Comparison of ENCODE assay signal across 30 cellular contexts in genomic region chr9:81162361-81162760, GRCh38.
"Had no signal": no experiment of that assay in that cellular context is flagged by ENCODE, and none has a peak within 500 bp of the region (broad histone marks: within the 10 kb centered on the region; RNA-seq: fewer than 3 reads in every experiment).

No MANE protein-coding gene starts in this region.

- H3K9me3 ChIP-seq: neutrophil, thoracic aorta, thyroid gland, upper lobe of left lung, vagina had no signal

- H2AFZ ChIP-seq: parathyroid adenoma had no signal

- H3K27ac Mint-ChIP-seq: naive thymus-derived CD4-positive, alpha-beta T cell; natural killer cell; nephron; progenitor cell of endocrine pancreas; stimulated activated effector memory CD8-positive, alpha-beta T cell treated with anti-CD3 and anti-CD28 coated beads, Interleukin-12 subunit alpha, Interleukin-12 subunit beta, amount 100 ng/mL, for 72 hours; stimulated activated naive B cell treated with anti-CD40 and anti-IgM and Interleukin-4, amounts not matched to agents 10 μg/mL and 1 μg/mL and 100 μg/mL, for 72 hours; stimulated activated naive CD8-positive, alpha-beta T cell treated with anti-CD3 and anti-CD28 coated beads, Interleukin-15, Interleukin-2, amounts not matched to agents 100 ng/mL and 50 ng/mL, for 24 hours had no signal

- H3K4me1 Mint-ChIP-seq: naive thymus-derived CD4-positive, alpha-beta T cell; natural killer cell; nephron; stimulated activated effector memory CD8-positive, alpha-beta T cell treated with anti-CD3 and anti-CD28 coated beads, Interleukin-12 subunit alpha, Interleukin-12 subunit beta, amount 100 ng/mL, for 72 hours had no signal

- ATAC-seq: naive thymus-derived CD4-positive, alpha-beta T cell; natural killer cell; psoas muscle; right cardiac atrium; sciatic nerve; stimulated activated effector memory CD8-positive, alpha-beta T cell treated with anti-CD3 and anti-CD28 coated beads, Interleukin-12 subunit alpha, Interleukin-12 subunit beta, amount 100 ng/mL, for 72 hours; stimulated activated naive B cell treated with anti-CD40 and anti-IgM and Interleukin-4, amounts not matched to agents 10 μg/mL and 1 μg/mL and 100 μg/mL, for 72 hours had no signal

- H3K4me3 ChIP-seq: psoas muscle, skin epidermis, smooth muscle cell, spleen, stomach, thoracic aorta, thyroid gland, tibial nerve, upper lobe of left lung, vagina had no signal

- H3K36me3 Mint-ChIP-seq: naive thymus-derived CD4-positive, alpha-beta T cell; natural killer cell; stimulated activated effector memory CD8-positive, alpha-beta T cell treated with anti-CD3 and anti-CD28 coated beads, Interleukin-12 subunit alpha, Interleukin-12 subunit beta, amount 100 ng/mL, for 72 hours; stimulated activated naive B cell treated with anti-CD40 and anti-IgM and Interleukin-4, amounts not matched to agents 10 μg/mL and 1 μg/mL and 100 μg/mL, for 72 hours had no signal

- H3K4me2 ChIP-seq: smooth muscle cell had no signal

- H3K79me2 ChIP-seq: parathyroid adenoma had no signal

- DNase-seq: naive thymus-derived CD4-positive, alpha-beta T cell; natural killer cell; nucleus accumbens; posterior cingulate gyrus; psoas muscle; right cardiac atrium; spleen; stimulated activated CD4-positive, alpha-beta T cell treated with anti-CD3 and anti-CD28 coated beads, Interleukin-12 subunit alpha, Interleukin-12 subunit beta, amount 100 ng/mL, for 4 hours; stimulated activated CD4-positive, alpha-beta T cell treated with anti-CD3 and anti-CD28 coated beads, Interleukin-1b, Interleukin-23, amount 100 ng/mL, for 48 hours; stimulated activated CD4-positive, alpha-beta T cell treated with anti-CD3 and anti-CD28 coated beads, Interleukin-2, amount 100 ng/mL, for 48 hours; stimulated activated CD4-positive, alpha-beta T cell treated with anti-CD3 and anti-CD28 coated beads, Interleukin-4, amount 100 ng/mL, for 24 hours; stimulated activated naive B cell treated with anti-CD40 and anti-IgM and Interleukin-4, amounts not matched to agents 10 μg/mL and 1 μg/mL and 100 μg/mL, for 72 hours; stimulated activated naive CD4-positive, alpha-beta T cell treated with Interleukin-2 at 50 U/mL for 16 hours; stomach; thyroid gland; trophoblast cell; upper lobe of left lung had no signal

- H3K9ac ChIP-seq: parathyroid adenoma had no signal

- H3K36me3 ChIP-seq: neutrophil, spleen, stomach, thoracic aorta, thyroid gland, tibial nerve, upper lobe of left lung, vagina had no signal

- H3K27me3 Mint-ChIP-seq: stimulated activated naive CD8-positive, alpha-beta T cell treated with anti-CD3 and anti-CD28 coated beads, Interleukin-15, Interleukin-2, amounts not matched to agents 100 ng/mL and 50 ng/mL, for 24 hours had no signal

- H3K4me3 Mint-ChIP-seq: naive thymus-derived CD4-positive, alpha-beta T cell; natural killer cell; nephron; stimulated activated effector memory CD8-positive, alpha-beta T cell treated with anti-CD3 and anti-CD28 coated beads, Interleukin-12 subunit alpha, Interleukin-12 subunit beta, amount 100 ng/mL, for 72 hours; stimulated activated naive B cell treated with anti-CD40 and anti-IgM and Interleukin-4, amounts not matched to agents 10 μg/mL and 1 μg/mL and 100 μg/mL, for 72 hours; stimulated activated naive CD8-positive, alpha-beta T cell treated with anti-CD3 and anti-CD28 coated beads, Interleukin-15, Interleukin-2, amounts not matched to agents 100 ng/mL and 50 ng/mL, for 24 hours had no signal

- FAIRE-seq: urothelium cell line had no signal

- H3K27me3 ChIP-seq: neutrophil, stomach, thyroid gland, tibial nerve, upper lobe of left lung, vagina had no signal

- H3K4me1 ChIP-seq: parathyroid adenoma, psoas muscle, spleen, stomach, thyroid gland, tibial nerve, upper lobe of left lung, vagina had no signal

- H3K27ac ChIP-seq: neutrophil, parathyroid adenoma, psoas muscle, skin epidermis, spleen, stomach, thoracic aorta, thyroid gland, tibial nerve, upper lobe of left lung, vagina had no signal
